Comparison of ENCODE assay signal across 8 cellular contexts in genomic region chr5:73499187-73499586, GRCh38. TPM values are rescaled to one million over a fixed set of nuclear protein-coding genes. Genes with fewer than 3 reads are reported as not detected.
DNase-seq lines count a peak whose midpoint lies in the region; ATAC-seq, FAIRE-seq and TF ChIP-seq lines count a peak whose summit lies in the region.

No MANE protein-coding gene starts in this region.

- FAIRE-seq in GM12891 (lab: Jason Lieb, UNC), result no peak

- H3K27ac ChIP-seq in heart left ventricle (peak overlapping the region in 8 of 12 donors; percentile 89 to 97 (median 92)), lung (ENCODE audit: low read depth in 1 of 2, low read length in 1 of 2) (peak overlapping the region in 1 of 2 donors; percentile 89), vagina (peak overlapping the region; percentile 95)

- peaks cover 0 to 42% (median 27%) of the 10 kb centered on the region in 12 donors for H3K4me1 ChIP-seq in heart left ventricle
- peaks cover 0 to 8% of the 10 kb centered on the region in 2 donors for H3K4me1 ChIP-seq in lung (ENCODE audit: control insufficient read depth in 2 of 2, insufficient read depth in 2 of 2, low read length in 2 of 2)
- peaks cover 35% of the 10 kb centered on the region for H3K4me1 ChIP-seq in vagina

- H3K9me3 ChIP-seq in heart left ventricle (no peaks in the 10 kb centered on the region), lung (ENCODE audit: control insufficient read depth in 2 of 2, insufficient read depth in 1 of 2, low read length in 1 of 2) (no peaks in the 10 kb centered on the region), vagina (no peaks in the 10 kb centered on the region)

- in situ Hi-C loops in astrocyte of the spinal cord (cut with HindIII; ENCODE audit: low sequenced_read_pairs), result no loop called here

- ATAC-seq in heart left ventricle (no peak), left cardiac atrium (no peak), lung (ENCODE audit: insufficient read depth, low FRiP score) (no peak)

- TF ChIP-seq CTCF in heart left ventricle (IDR thresholded peaks at IDR 0.05), result no peak
- TF ChIP-seq CTCF in astrocyte of the spinal cord (IDR thresholded peaks at IDR 0.05; ENCODE audit: low read depth, low read length), result no peak
- TF ChIP-seq CTCF in lung (IDR thresholded peaks at IDR 0.05; ENCODE audit: control extremely low read depth, extremely low read depth), result no peak
- no peak for TF ChIP-seq CTCF in vagina (IDR thresholded peaks at IDR 0.05)

- H3K4me3 ChIP-seq in heart left ventricle (peak overlapping the region; percentile 63 to 100 (median 91)), astrocyte of the spinal cord (ENCODE audit: low read depth, low read length) (peak overlapping the region; percentile 96), lung (peak overlapping the region; percentile 96), vagina (peak overlapping the region; percentile 82 to 91)

- no peak for TF ChIP-seq POLR2A in heart left ventricle (IDR thresholded peaks at IDR 0.05)
- no peak for TF ChIP-seq POLR2A in vagina (IDR thresholded peaks at IDR 0.05)
- no peak for TF ChIP-seq POLR2A in GM12891 (IDR thresholded peaks at IDR 0.05; ENCODE audit: low read depth, low read length)

- H3K27me3 ChIP-seq in heart left ventricle, result no peaks in the 10 kb centered on the region
- H3K27me3 ChIP-seq in lung (ENCODE audit: control insufficient read depth, insufficient read depth), result no peaks in the 10 kb centered on the region
- H3K27me3 ChIP-seq in vagina, result no peaks in the 10 kb centered on the region

- WGBS in heart left ventricle, 4 donors, result 10 to 16% (median 14%) methylated on average over 12 of the region's 12 CpGs
- 7 to 10% methylated on average over 12 of the region's 12 CpGs for WGBS in lung, 2 donors

- intact Hi-C loops in heart left ventricle (cut with DNase I) (no loop called here), left cardiac atrium (cut with DNase I) (no loop called here), vagina (cut with DNase I) (no loop called here)

- DNase-seq in heart left ventricle (no peak), left cardiac atrium (no peak), astrocyte of the spinal cord (ENCODE audit: low read depth, low spot score) (no peak), lung (ENCODE audit: low spot score) (no peak), vagina (ENCODE audit: extremely low spot score in 2 of 2) (no peak), GM12891 (ENCODE audit: insufficient read length, low spot score) (no peak), NCI-H2081 treated with DMSO at 0.1 percent for 48 hours (lab: John Stamatoyannopoulos, UW) (no peak)
- DNase-seq in effector CD4-positive, alpha-beta T cell, result no peak

- H3K36me3 ChIP-seq in heart left ventricle (peaks cover 0 to 44% (median 40%) of the 10 kb centered on the region in 9 donors), lung (ENCODE audit: control insufficient read depth in 2 of 2, insufficient read depth in 2 of 2, low read length in 2 of 2) (peaks cover 7 to 15% of the 10 kb centered on the region in 2 donors), vagina (peaks cover 0 to 34% of the 10 kb centered on the region in 2 donors)

TF ChIP-seq in GM12891, 5 proteins besides CTCF, POLR2A, EP300 and RAD21:
- TF ChIP-seq PAX5 (IDR thresholded peaks at IDR 0.05; ENCODE audit: insufficient read depth, low read length, severe bottlenecking) (no peak), TAF1 (IDR thresholded peaks at IDR 0.05; ENCODE audit: low read depth, low read length) (no peak), SPI1 (IDR thresholded peaks at IDR 0.05; ENCODE audit: low read depth, low read length) (no peak), POLR2AphosphoS5 (IDR thresholded peaks at IDR 0.05; ENCODE audit: low read depth, low read length) (no peak), POU2F2 (IDR thresholded peaks at IDR 0.05; ENCODE audit: low read depth, low read length) (no peak)

RNA-seq across cellular contexts. Expression of gene BTF3, which starts 0.9 kb away (rescaled TPM):
- total RNA-seq in heart left ventricle, result 100 to 1,000 TPM; 336 to 441 (median 407) TPM
- polyA plus RNA-seq in heart left ventricle, result 100 to 1,000 TPM; 375 to 824 TPM
- 100 to 1,000 TPM; 357 to 364 TPM for total RNA-seq in left cardiac atrium
- total RNA-seq in lung, result 100 to 1,000 TPM; 370 to 527 TPM
- 100 to 1,000 TPM; 504 to 645 TPM for polyA plus RNA-seq in lung
- 537 TPM for total RNA-seq in vagina
- 946 TPM for polyA plus RNA-seq in GM12891 (2012; ENCODE audit: low read depth, missing spikeins)

RNA-seq across cellular contexts. Expression of gene FOXD1, which starts 50.6 kb away (rescaled TPM):
- under 1 TPM in 1 of 9 donors, not detected in 8; 0.18 TPM for total RNA-seq in heart left ventricle
- polyA plus RNA-seq in heart left ventricle, result under 1 TPM in 1 of 2 donors, not detected in 1; 0.06 TPM
- under 1 TPM; 0.09 to 0.10 TPM for total RNA-seq in left cardiac atrium
- under 1 TPM; 0.37 to 0.46 TPM for total RNA-seq in lung
- polyA plus RNA-seq in lung, result under 1 TPM; 0.20 to 0.22 TPM
- total RNA-seq in vagina, result not detected
- polyA plus RNA-seq in GM12891 (2012; ENCODE audit: low read depth, missing spikeins), result 0.04 TPM
